In the genomic region with DNA sequence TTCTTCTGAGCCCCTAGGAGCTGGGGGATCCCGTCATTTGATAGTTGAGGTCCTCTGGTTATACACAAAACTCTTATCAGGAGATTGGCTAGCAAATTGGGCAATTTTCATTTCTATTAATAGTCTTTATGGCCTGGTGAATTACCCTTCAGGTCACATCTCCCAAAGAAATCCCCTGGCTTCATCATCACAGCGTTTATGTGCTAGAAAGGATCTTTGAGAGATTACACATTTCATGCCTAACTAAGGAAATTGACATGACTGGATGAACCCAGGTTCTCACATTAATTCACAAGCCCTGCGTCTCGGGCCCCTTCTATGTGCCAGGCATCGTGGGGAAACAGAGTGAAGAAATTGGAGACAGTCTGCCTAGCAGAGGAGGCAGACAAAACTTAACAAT, we compare ENCODE assay signal across 27 cellular contexts.
A peak's percentile ranks its signal among the peaks of the same experiment; 100 is the strongest.
DNase-seq lines count a peak whose midpoint lies in the region; ATAC-seq, FAIRE-seq and TF ChIP-seq lines count a peak whose summit lies in the region.
"Had no signal": no experiment of that assay in that cellular context is flagged by ENCODE, and none has a peak within 500 bp of the region (broad histone marks: within the 10 kb centered on the region; RNA-seq: fewer than 3 reads in every experiment).

No MANE protein-coding gene starts in this region.

- H3K27ac ChIP-seq in GM23248 (peak overlapping the region; percentile 58; the same call in 1 of the 2 replicates), GM12878 (ENCODE audit: control insufficient read depth, insufficient read depth) (no peak overlapping the region), smooth muscle cell (ENCODE audit: low read depth) (no peak overlapping the region), adrenal gland (no peak overlapping the region)
- H3K27ac ChIP-seq: BLaER1 had no signal

- FAIRE-seq in GM12892 (lab: Jason Lieb, UNC) (peak; percentile 66), GM12878 (lab: Jason Lieb, UNC) (no peak)
- FAIRE-seq: A204.1, G401.6, GM12891, GM18507 had no signal

- H3K9me2 ChIP-seq in GM23248 (ENCODE audit: insufficient read depth): no peaks in the 10 kb centered on the region

- H3K9me3 Mint-ChIP-seq in naive thymus-derived CD8-positive, alpha-beta T cell: no peaks in the 10 kb centered on the region
- H3K9me3 Mint-ChIP-seq: CD4-positive, alpha-beta memory T cell; CD8-positive, alpha-beta memory T cell had no signal

- BruUV-seq in GM12878 (replicated peaks; lab: Mats Ljungman, UMichigan): no TSS peak

- H3K27me3 Mint-ChIP-seq in naive thymus-derived CD8-positive, alpha-beta T cell: peaks cover 0 to 20% (median 3%) of the 10 kb centered on the region in 5 donors

- H3K4me2 ChIP-seq in GM23248 (ENCODE audit: unreplicated experiment) (no peak overlapping the region), GM12878 (ENCODE audit: control insufficient read depth, insufficient read depth) (no peak overlapping the region), smooth muscle cell (no peak overlapping the region)
- H3K4me2 ChIP-seq: BLaER1 had no signal

- intact Hi-C loops in GM12878 (cut with micrococcal nuclease; ENCODE audit: unreplicated experiment): no loop called here
- intact Hi-C loops in adrenal gland (cut with DNase I): no loop called here

- no peak overlapping the region for H3K4me3 Mint-ChIP-seq in naive thymus-derived CD8-positive, alpha-beta T cell
- H3K4me3 Mint-ChIP-seq: CD4-positive, alpha-beta memory T cell; CD4-positive, CD25-positive, alpha-beta regulatory T cell; CD8-positive, alpha-beta memory T cell had no signal

- SMC1A ChIA-PET in GM12878 (lab: Charles Lee; ENCODE audit: uncharacterized antibody, unreplicated experiment): interaction anchor here (0.8 to 3.6 kb wide), 6 partner anchors 9 to 839 kb away, joined by 3 to 19 read pairs (median 4); no protein-coding TSS in a partner anchor

- H2AFZ ChIP-seq in GM23248 (no peak overlapping the region), GM12878 (ENCODE audit: control insufficient read depth, low read depth, low read length) (no peak overlapping the region), smooth muscle cell (ENCODE audit: low read depth) (peak overlapping the region; percentile 19)

- H3K9me3 ChIP-seq in GM23248 (ENCODE audit: low read depth) (no peaks in the 10 kb centered on the region), GM12878 (replicated peaks; ENCODE audit: control insufficient read depth, insufficient read depth, low read length) (peaks cover 2% of the 10 kb centered on the region; the same call in 2 of the 3 replicates), smooth muscle cell (replicated peaks; ENCODE audit: low read depth) (no peaks in the 10 kb centered on the region), adrenal gland (replicated peaks in 1 of 3) (no peaks in the 10 kb centered on the region)
- H3K9me3 ChIP-seq: BE2C had no signal

- ATAC-seq in GM12878: peak; percentile 33
- ATAC-seq in naive thymus-derived CD8-positive, alpha-beta T cell: no peak
- no peak for ATAC-seq in GM18868 (IDR thresholded peaks at IDR 0.05; ENCODE audit: unreplicated experiment)

- POLR2A ChIA-PET in GM12878 (lab: Charles Lee): interaction anchor here (0.7 to 1.1 kb wide), 2 partner anchors 11 to 23 kb away, joined by 4 read pairs; no protein-coding TSS in a partner anchor
- POLR2A ChIA-PET in naive thymus-derived CD8-positive, alpha-beta T cell (lab: Charles Lee): no interaction called here

- TF ChIP-seq POLR2A in GM12892 (IDR thresholded peaks at IDR 0.05; ENCODE audit: low read depth, low read length): no peak
- no peak for TF ChIP-seq POLR2A in GM12878 (IDR thresholded peaks at IDR 0.05; ENCODE audit: low read depth, low read length)
- TF ChIP-seq POLR2A in adrenal gland (IDR thresholded peaks at IDR 0.05): no peak

- no peaks in the 10 kb centered on the region for H3K4me1 Mint-ChIP-seq in naive thymus-derived CD8-positive, alpha-beta T cell
- H3K4me1 Mint-ChIP-seq: CD4-positive, alpha-beta memory T cell; CD4-positive, CD25-positive, alpha-beta regulatory T cell; CD8-positive, alpha-beta memory T cell had no signal

- peaks cover 45% of the 10 kb centered on the region for H3K4me1 ChIP-seq in GM23248 (ENCODE audit: insufficient read depth)
- H3K4me1 ChIP-seq in GM12878 (ENCODE audit: control insufficient read depth, insufficient read depth, low read length): peaks cover 35% of the 10 kb centered on the region
- no peaks in the 10 kb centered on the region for H3K4me1 ChIP-seq in smooth muscle cell (ENCODE audit: low read depth)
- no peaks in the 10 kb centered on the region for H3K4me1 ChIP-seq in adrenal gland (replicated peaks in 1 of 2)
- H3K4me1 ChIP-seq: BE2C, BLaER1 had no signal

- RAD21 ChIA-PET in GM12878 (lab: Charles Lee; ENCODE audit: unreplicated experiment): interaction anchor here (1.3 to 2.0 kb wide), 2 partner anchors 25 to 28 kb away, joined by 4 to 5 read pairs; no protein-coding TSS in a partner anchor

- 96 to 97% methylated on average over 5 of the region's 5 CpGs for WGBS in GM23248 (ENCODE audit: low coverage in 1 of 2, low lambda C conversion rate in 2 of 2, missing lambda C conversion rate in 2 of 2), 2 experiments
- 33% methylated on average over 5 of the region's 5 CpGs for WGBS in GM12878 (ENCODE audit: insufficient coverage, insufficient replicate concordance, low lambda C conversion rate, missing lambda C conversion rate)
- WGBS in smooth muscle cell (ENCODE audit: low lambda C conversion rate): 83% methylated on average over 5 of the region's 5 CpGs
- WGBS in adrenal gland, 4 donors: 83 to 88% (median 87%) methylated on average over 5 of the region's 5 CpGs

- no peak overlapping the region for H3K9ac ChIP-seq in GM23248
- H3K9ac ChIP-seq in GM12878 (ENCODE audit: control insufficient read depth, insufficient read depth, low read length): no peak overlapping the region
- H3K9ac ChIP-seq in smooth muscle cell (ENCODE audit: low read depth): no peak overlapping the region
- H3K9ac ChIP-seq: BLaER1 had no signal

- no peak for TF ChIP-seq RAD21 in GM12878 (IDR thresholded peaks at IDR 0.05; ENCODE audit: insufficient read depth, low read depth, low read length)

- in situ Hi-C loops in GM23248 (cut with MboI): no loop called here
- in situ Hi-C loops in GM12878 (cut with MboI): no loop called here

- no peaks in the 10 kb centered on the region for H4K20me1 ChIP-seq in GM23248 (ENCODE audit: insufficient read depth)
- H4K20me1 ChIP-seq in GM12878 (ENCODE audit: control insufficient read depth, insufficient read depth): no peaks in the 10 kb centered on the region
- no peaks in the 10 kb centered on the region for H4K20me1 ChIP-seq in smooth muscle cell (ENCODE audit: low read depth)
- H4K20me1 ChIP-seq: BLaER1 had no signal

- H3K27ac Mint-ChIP-seq in naive thymus-derived CD8-positive, alpha-beta T cell: no peak overlapping the region
- H3K27ac Mint-ChIP-seq: CD4-positive, alpha-beta memory T cell; CD4-positive, CD25-positive, alpha-beta regulatory T cell; CD8-positive, alpha-beta memory T cell had no signal

- no peaks in the 10 kb centered on the region for H3K36me3 ChIP-seq in GM23248 (ENCODE audit: low read depth)
- H3K36me3 ChIP-seq in GM12878 (ENCODE audit: control insufficient read depth in 2 of 2, insufficient read depth in 2 of 2, low read length in 1 of 2): no peaks in the 10 kb centered on the region
- H3K36me3 ChIP-seq in smooth muscle cell (ENCODE audit: low read depth): no peaks in the 10 kb centered on the region
- H3K36me3 ChIP-seq in adrenal gland (replicated peaks in 1 of 2): no peaks in the 10 kb centered on the region
- H3K36me3 ChIP-seq: BE2C, BLaER1 had no signal

- H3K36me3 Mint-ChIP-seq in naive thymus-derived CD8-positive, alpha-beta T cell: no peaks in the 10 kb centered on the region
- H3K36me3 Mint-ChIP-seq: CD4-positive, alpha-beta memory T cell; CD4-positive, CD25-positive, alpha-beta regulatory T cell; CD8-positive, alpha-beta memory T cell had no signal

- H3K4me3 ChIP-seq in GM23248: no peak overlapping the region
- no peak overlapping the region for H3K4me3 ChIP-seq in GM12878
- H3K4me3 ChIP-seq in smooth muscle cell: no peak overlapping the region
- H3K4me3 ChIP-seq in adrenal gland: no peak overlapping the region
- H3K4me3 ChIP-seq: BLaER1 had no signal

- DNase-seq in GM12892 (ENCODE audit: insufficient read length): no peak
- DNase-seq in GM23248: no peak
- peak; percentile 32 for DNase-seq in GM12878 (ENCODE audit: low read depth, low spot score)
- DNase-seq in smooth muscle cell (lab: John Stamatoyannopoulos, UW; ENCODE audit: unreplicated experiment): no peak
- no peak for DNase-seq in naive thymus-derived CD8-positive, alpha-beta T cell
- DNase-seq in adrenal gland: no peak
- DNase-seq in NCI-H446 treated with DMSO at 0.1 percent for 48 hours (lab: John Stamatoyannopoulos, UW): no peak
- DNase-seq: 8988T; ACHN; BE2C; C1 segment of cervical spinal cord; CD4-positive, alpha-beta memory T cell; CD4-positive, CD25-positive, alpha-beta regulatory T cell; CD8-positive, alpha-beta memory T cell; COR-L47; DMS 273 treated with DMSO at 0.1 percent for 48 hours; DMS153; DMS53; DMS79; DND-41; GF-D8 had no signal

- TF ChIP-seq CTCF in GM12878 (IDR thresholded peaks at IDR 0.05 in 2 of 3, conservative IDR thresholded peaks at IDR 0.05 in 1 of 3; ENCODE audit: control insufficient read depth in 2 of 3, extremely low read depth in 1 of 3, insufficient read depth in 1 of 3, low read depth in 3 of 3, low read length in 3 of 3) (no peak), smooth muscle cell (IDR thresholded peaks at IDR 0.05; ENCODE audit: borderline replicate concordance, insufficient read depth, poor library complexity, severe bottlenecking) (no peak), adrenal gland (IDR thresholded peaks at IDR 0.05) (no peak)

- H3F3A ChIP-seq in GM23248 (ENCODE audit: insufficient read depth) (peaks cover 35% of the 10 kb centered on the region), smooth muscle cell (ENCODE audit: low read depth) (no peaks in the 10 kb centered on the region)

- H3K79me2 ChIP-seq in GM23248 (ENCODE audit: insufficient read depth) (no peaks in the 10 kb centered on the region), GM12878 (ENCODE audit: control insufficient read depth, insufficient read depth, low read length) (no peaks in the 10 kb centered on the region), smooth muscle cell (ENCODE audit: low read depth) (no peaks in the 10 kb centered on the region)

- TF ChIP-seq EP300 in GM12878 (IDR thresholded peaks at IDR 0.05; ENCODE audit: borderline replicate concordance in 1 of 2, control insufficient read depth in 1 of 2, low read depth in 2 of 2, low read length in 2 of 2): no peak

- CTCF ChIA-PET in GM12878 (lab: Yijun Ruan, JAX): no interaction called here

- H3K27me3 ChIP-seq in GM23248 (replicated peaks; ENCODE audit: insufficient read depth): no peaks in the 10 kb centered on the region
- no peaks in the 10 kb centered on the region for H3K27me3 ChIP-seq in GM12878 (replicated peaks in 1 of 2; ENCODE audit: control insufficient read depth in 2 of 2, insufficient read depth in 2 of 2, low read length in 1 of 2)
- no peaks in the 10 kb centered on the region for H3K27me3 ChIP-seq in smooth muscle cell (ENCODE audit: low read depth)
- no peaks in the 10 kb centered on the region for H3K27me3 ChIP-seq in adrenal gland
- H3K27me3 ChIP-seq: BE2C, BLaER1 had no signal

TF ChIP-seq in GM12878, 131 proteins besides CTCF, POLR2A, EP300 and RAD21 (continues in another document):
- TF ChIP-seq TCF3 (IDR thresholded peaks at IDR 0.05; ENCODE audit: borderline replicate concordance, insufficient read depth, low read depth, low read length): no peak
